ENCODE assay signal across 19 cellular contexts in the genomic region with DNA sequence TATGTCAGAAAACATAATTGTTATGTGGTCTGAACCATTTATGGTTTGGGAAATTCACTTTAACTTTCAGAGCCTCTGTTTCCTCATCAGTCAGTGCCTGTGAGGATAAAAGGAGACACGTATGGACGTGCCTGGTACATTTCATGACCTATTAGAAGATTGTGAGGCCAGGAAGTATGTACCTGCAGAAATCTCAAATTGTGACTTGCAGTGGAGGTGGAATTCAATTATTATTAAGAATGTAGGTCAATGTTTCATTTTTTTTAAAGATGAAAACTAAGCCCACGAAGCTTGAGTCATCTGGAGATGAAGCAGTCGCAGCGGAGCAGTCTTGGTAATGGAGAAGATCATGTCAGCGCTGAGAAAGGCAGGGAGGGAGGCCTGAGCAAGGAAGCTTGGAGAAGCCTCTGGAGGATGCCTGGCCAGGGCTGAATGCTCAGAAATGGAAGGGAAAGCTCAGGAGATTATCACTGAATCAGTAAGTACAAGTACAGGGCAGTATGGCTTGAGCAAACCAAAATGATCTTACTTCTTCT.
"Had no signal": no experiment of that assay in that cellular context is flagged by ENCODE, and none has a peak within 500 bp of the region (broad histone marks: within the 10 kb centered on the region; RNA-seq: fewer than 3 reads in every experiment).

No MANE protein-coding gene starts in this region.

- H3K9me3 Mint-ChIP-seq: activated B cell treated with CpG ODN at 0.5 μM for 24 hours; activated CD4-positive, alpha-beta memory T cell treated with anti-CD3 and anti-CD28 coated beads for 36 hours; activated naive CD4-positive, alpha-beta T cell treated with anti-CD3 and anti-CD28 coated beads, Interleukin-2, amount 10 ng/mL, durations not matched to agents 7 days and 5 days; activated naive CD8-positive, alpha-beta T cell treated with anti-CD3 and anti-CD28 coated beads, Interleukin-2, amount 50 U/mL, for 24 hours; activated T-helper 2 cell treated with anti-CD3 and anti-CD28 coated beads, Interferon-gamma antibody, Interleukin-2, Interleukin-4, amounts not matched to agents 10 μg/mL and 5 μg/mL and 100 μg/mL, durations not matched to agents 14 hours and 24 hours and 36 hours; effector memory CD8-positive, alpha-beta T cell; naive B cell; neural crest cell; T-cell had no signal

- H3K4me3 ChIP-seq: ascending aorta, left lung, mucosa of descending colon, tibial artery had no signal

- H3K36me3 Mint-ChIP-seq: activated CD4-positive, alpha-beta memory T cell treated with anti-CD3 and anti-CD28 coated beads for 36 hours; activated naive CD4-positive, alpha-beta T cell treated with anti-CD3 and anti-CD28 coated beads, Interleukin-2, amount 10 ng/mL, durations not matched to agents 7 days and 5 days; naive B cell; T-cell had no signal

- H3K27me3 Mint-ChIP-seq: activated B cell treated with CpG ODN at 0.5 μM for 24 hours, naive B cell had no signal

- H3K4me3 Mint-ChIP-seq: activated B cell treated with CpG ODN at 0.5 μM for 24 hours; activated CD4-positive, alpha-beta memory T cell treated with anti-CD3 and anti-CD28 coated beads for 36 hours; activated naive CD4-positive, alpha-beta T cell treated with anti-CD3 and anti-CD28 coated beads, Interleukin-2, amount 10 ng/mL, durations not matched to agents 7 days and 5 days; activated naive CD8-positive, alpha-beta T cell treated with anti-CD3 and anti-CD28 coated beads, Interleukin-2, amount 50 U/mL, for 24 hours; effector memory CD8-positive, alpha-beta T cell; naive B cell; T-cell had no signal

- H3K4me2 ChIP-seq: SK-N-SH had no signal

- H3K9ac ChIP-seq: SK-N-SH had no signal

- FAIRE-seq: frontal cortex had no signal

- H3K27ac Mint-ChIP-seq: activated B cell treated with CpG ODN at 0.5 μM for 24 hours; activated CD4-positive, alpha-beta memory T cell treated with anti-CD3 and anti-CD28 coated beads for 36 hours; activated naive CD4-positive, alpha-beta T cell treated with anti-CD3 and anti-CD28 coated beads, Interleukin-2, amount 10 ng/mL, durations not matched to agents 7 days and 5 days; activated naive CD8-positive, alpha-beta T cell treated with anti-CD3 and anti-CD28 coated beads, Interleukin-2, amount 50 U/mL, for 24 hours; activated T-helper 2 cell treated with anti-CD3 and anti-CD28 coated beads, Interferon-gamma antibody, Interleukin-2, Interleukin-4, amounts not matched to agents 10 μg/mL and 5 μg/mL and 100 μg/mL, durations not matched to agents 14 hours and 24 hours and 36 hours; effector memory CD8-positive, alpha-beta T cell; T-cell had no signal

- H3K9me3 ChIP-seq: ascending aorta, left lung, mucosa of descending colon, SK-N-SH, tibial artery had no signal

- H3K27me3 ChIP-seq: ascending aorta, tibial artery had no signal

- ATAC-seq: activated naive CD8-positive, alpha-beta T cell treated with anti-CD3 and anti-CD28 coated beads, Interleukin-2, amount 50 U/mL, for 24 hours; effector memory CD8-positive, alpha-beta T cell; left lung; mucosa of descending colon; T-cell had no signal

- DNase-seq: activated B cell treated with CpG ODN at 0.5 μM for 24 hours; activated CD4-positive, alpha-beta memory T cell treated with anti-CD3 and anti-CD28 coated beads for 36 hours; activated CD4-positive, alpha-beta T cell treated with anti-CD3 and anti-CD28 coated beads for 4 hours; activated naive CD4-positive, alpha-beta T cell treated with anti-CD3 and anti-CD28 coated beads, Interleukin-2, amount 10 ng/mL, durations not matched to agents 7 days and 5 days; activated naive CD8-positive, alpha-beta T cell treated with anti-CD3 and anti-CD28 coated beads, Interleukin-2, amount 50 U/mL, for 24 hours; activated T-cell treated with anti-CD3 and anti-CD28 coated beads for 4 hours; dermis blood vessel endothelial cell; effector memory CD8-positive, alpha-beta T cell; left lung; mucosa of descending colon; naive B cell; SK-N-SH; stimulated activated naive CD4-positive, alpha-beta T cell treated with Interleukin-2 at 50 U/mL for 16 hours; T-cell; tibial artery had no signal

- H3K36me3 ChIP-seq: ascending aorta, left lung, tibial artery had no signal

- H3K27ac ChIP-seq: ascending aorta, left lung, tibial artery had no signal
